In genomic region chr17:21462259-21462658, GRCh38 we compare ENCODE assay signal across 15 cellular contexts.
"Had no signal": no experiment of that assay in that cellular context is flagged by ENCODE, and none has a peak within 500 bp of the region (broad histone marks: within the 10 kb centered on the region; RNA-seq: fewer than 3 reads in every experiment).

No MANE protein-coding gene starts in this region.

- DNase-seq: erythroblast; foreskin melanocyte; kidney; left cardiac atrium; left ventricle myocardium inferior; mesendoderm; naive thymus-derived CD4-positive, alpha-beta T cell; pancreas; small intestine; stimulated activated CD4-positive, alpha-beta T cell treated with anti-CD3 and anti-CD28 coated beads, Interleukin-12 subunit alpha, Interleukin-12 subunit beta, amount 100 ng/mL, for 4 hours; stimulated activated naive CD4-positive, alpha-beta T cell treated with Interleukin-2 at 50 U/mL for 16 hours; trophoblast cell had no signal

- H3K9me3 Mint-ChIP-seq: naive thymus-derived CD4-positive, alpha-beta T cell had no signal

- H3K36me3 ChIP-seq: left ventricle myocardium inferior, pancreas had no signal

- H3K27me3 ChIP-seq: pancreas had no signal

- H3K27ac Mint-ChIP-seq: progenitor cell of endocrine pancreas had no signal

- H3K4me3 ChIP-seq: hepatocyte, left ventricle myocardium inferior, lung, pancreas had no signal

- H3K4me1 ChIP-seq: pancreas had no signal

- H3K27ac ChIP-seq: hepatocyte, left ventricle myocardium inferior, pancreas had no signal

- H3K79me2 ChIP-seq: hepatocyte had no signal

- H3K4me2 ChIP-seq: hepatocyte had no signal

- H3K36me3 Mint-ChIP-seq: naive thymus-derived CD4-positive, alpha-beta T cell had no signal

- H3K9me3 ChIP-seq: left ventricle myocardium inferior, pancreas had no signal

- H2AFZ ChIP-seq: hepatocyte had no signal
